In genomic region chr2:11410101-11410500, GRCh38 we compare ENCODE assay signal across 10 cellular contexts.
"Had no signal": no experiment of that assay in that cellular context is flagged by ENCODE, and none has a peak within 500 bp of the region (broad histone marks: within the 10 kb centered on the region; RNA-seq: fewer than 3 reads in every experiment).

No MANE protein-coding gene starts in this region.

- H3K4me1 ChIP-seq: HAP-1 had no signal

- H3K4me3 ChIP-seq: GM23248, HAP-1 had no signal

- H3K27ac Mint-ChIP-seq: HFFc6, IgD-negative memory B cell had no signal

- H3K36me3 ChIP-seq: HAP-1 had no signal

- H3K36me3 Mint-ChIP-seq: IgD-negative memory B cell had no signal

- H3K9me3 ChIP-seq: HAP-1 had no signal

- H3K4me3 Mint-ChIP-seq: HFFc6, IgD-negative memory B cell had no signal

- ATAC-seq: HCT116 had no signal

- H3K9me3 Mint-ChIP-seq: HFFc6, IgD-negative memory B cell had no signal

- DNase-seq: GM23248, GOT3, H7, HFFc6, Karpas-422, KBM-7 had no signal

- H3K27ac ChIP-seq: GM23248, KMS-11 had no signal
